Comparison of ENCODE assay signal across 8 cellular contexts in the genomic region with DNA sequence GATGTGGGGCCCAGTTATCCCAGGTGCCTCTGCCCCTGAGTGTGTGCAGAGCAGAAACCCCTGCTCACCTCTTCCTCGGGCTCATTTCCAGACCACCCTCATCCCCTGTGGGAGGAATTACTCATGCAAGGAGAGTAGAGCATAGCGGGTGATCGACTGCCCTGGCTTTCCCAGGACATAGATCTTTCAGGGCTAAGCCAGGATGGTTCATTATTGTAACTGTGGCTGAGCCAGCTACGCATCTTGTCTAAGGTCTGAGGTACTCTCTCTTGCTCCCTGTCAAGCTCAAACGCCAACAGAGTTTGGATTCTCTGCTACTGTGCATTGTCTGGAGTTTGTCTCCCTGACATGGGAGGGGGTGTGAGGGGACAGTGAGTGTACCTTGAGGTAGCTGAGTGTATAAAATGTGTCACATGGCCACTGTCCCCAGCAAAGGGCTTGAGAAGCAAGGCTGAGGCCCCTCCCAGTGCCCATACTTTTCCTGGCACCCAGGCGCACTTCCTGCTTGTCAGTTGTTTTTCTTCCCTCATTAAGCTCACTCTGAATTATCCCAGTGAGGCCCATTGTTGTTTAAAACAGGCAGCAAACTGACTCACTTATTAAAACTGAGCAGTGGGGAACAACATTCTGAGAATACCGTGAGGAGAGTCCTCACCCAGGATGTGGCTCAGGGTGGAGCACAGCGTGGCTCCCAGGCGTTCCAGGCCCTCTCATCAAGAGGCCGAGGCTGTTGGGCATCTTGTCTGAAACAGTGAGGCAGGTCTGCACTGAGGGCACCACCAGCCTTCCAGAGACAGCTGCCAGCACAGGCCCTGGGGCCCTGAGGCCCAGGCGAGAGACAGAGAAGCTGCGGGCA.
A peak's percentile ranks its signal among the peaks of the same experiment; 100 is the strongest.
DNase-seq lines count a peak whose midpoint lies in the region; ATAC-seq and TF ChIP-seq lines count a peak whose summit lies in the region.
"Had no signal": no experiment of that assay in that cellular context is flagged by ENCODE, and none has a peak within 500 bp of the region (broad histone marks: within the 10 kb centered on the region; RNA-seq: fewer than 3 reads in every experiment).

No MANE protein-coding gene starts in this region.

- no peaks in the 10 kb centered on the region for H3K36me3 Mint-ChIP-seq in naive thymus-derived CD8-positive, alpha-beta T cell

- H3K36me3 ChIP-seq in SK-N-MC (ENCODE audit: insufficient read depth, low read length) (no peaks in the 10 kb centered on the region), smooth muscle cell (ENCODE audit: low read depth) (no peaks in the 10 kb centered on the region), tibial nerve (no peaks in the 10 kb centered on the region)

- ATAC-seq in naive thymus-derived CD8-positive, alpha-beta T cell = no peak
- ATAC-seq in GM18502 (IDR thresholded peaks at IDR 0.05; ENCODE audit: poor library complexity, unreplicated experiment) = no peak

- 22% methylated on average over 12 of the region's 12 CpGs for WGBS in smooth muscle cell (ENCODE audit: low lambda C conversion rate)
- 56 to 57% methylated on average over 10 to 12 of the region's 12 CpGs for WGBS in tibial nerve, 2 donors

- H3K27me3 ChIP-seq in HL-60 (ENCODE audit: insufficient read depth, poor library complexity, severe bottlenecking) = no peaks in the 10 kb centered on the region
- no peaks in the 10 kb centered on the region for H3K27me3 ChIP-seq in smooth muscle cell (ENCODE audit: low read depth)
- no peaks in the 10 kb centered on the region for H3K27me3 ChIP-seq in tibial nerve

- no peak overlapping the region for H3K4me3 Mint-ChIP-seq in naive thymus-derived CD8-positive, alpha-beta T cell
- H3K4me3 Mint-ChIP-seq: activated naive CD4-positive, alpha-beta T cell treated with anti-CD3 and anti-CD28 coated beads for 36 hours had no signal

- peak overlapping the region; percentile 31 for H2AFZ ChIP-seq in smooth muscle cell (ENCODE audit: low read depth)

- H4K20me1 ChIP-seq in smooth muscle cell (ENCODE audit: low read depth) = no peaks in the 10 kb centered on the region

- POLR2A ChIA-PET in naive thymus-derived CD8-positive, alpha-beta T cell (lab: Charles Lee) = no interaction called here

- no peak for TF ChIP-seq POLR2A in tibial nerve (IDR thresholded peaks at IDR 0.05)

- DNase-seq in HL-60 (ENCODE audit: low read depth in 1 of 2, low spot score in 1 of 2) (peak; percentile 16 to 49), SK-N-MC (ENCODE audit: low read depth, low spot score) (no peak), fibroblast of the aortic adventitia (ENCODE audit: low read depth) (peak; percentile 81), smooth muscle cell (lab: John Stamatoyannopoulos, UW; ENCODE audit: unreplicated experiment) (no peak), tibial nerve (ENCODE audit: low spot score in 2 of 2) (no peak)
- DNase-seq in naive thymus-derived CD8-positive, alpha-beta T cell = no peak
- DNase-seq: activated naive CD4-positive, alpha-beta T cell treated with anti-CD3 and anti-CD28 coated beads for 36 hours had no signal

- peak overlapping the region; percentile 7 for H3K9ac ChIP-seq in SK-N-MC (ENCODE audit: insufficient read length)
- peak overlapping the region; percentile 58 for H3K9ac ChIP-seq in smooth muscle cell (ENCODE audit: low read depth)

- H3K4me1 ChIP-seq in smooth muscle cell (ENCODE audit: low read depth) = peaks cover 14% of the 10 kb centered on the region
- H3K4me1 ChIP-seq in tibial nerve = peaks cover 0 to 66% (median 28%) of the 10 kb centered on the region in 4 donors

- no peak for TF ChIP-seq CTCF in HL-60 (IDR thresholded peaks at IDR 0.05; ENCODE audit: insufficient read depth, low read length)
- TF ChIP-seq CTCF in fibroblast of the aortic adventitia (IDR thresholded peaks at IDR 0.05; ENCODE audit: insufficient read depth, low read length) = no peak
- no peak for TF ChIP-seq CTCF in smooth muscle cell (IDR thresholded peaks at IDR 0.05; ENCODE audit: borderline replicate concordance, insufficient read depth, poor library complexity, severe bottlenecking)
- no peak for TF ChIP-seq CTCF in tibial nerve (IDR thresholded peaks at IDR 0.05)

- no peak overlapping the region for H3K27ac Mint-ChIP-seq in naive thymus-derived CD8-positive, alpha-beta T cell
- H3K27ac Mint-ChIP-seq: activated naive CD4-positive, alpha-beta T cell treated with anti-CD3 and anti-CD28 coated beads for 36 hours had no signal

- peaks cover 16% of the 10 kb centered on the region for H3F3A ChIP-seq in smooth muscle cell (ENCODE audit: low read depth)

- H3K4me1 Mint-ChIP-seq in naive thymus-derived CD8-positive, alpha-beta T cell = peaks cover 0 to 2% (median under 1%) of the 10 kb centered on the region in 4 donors

- peak overlapping the region; percentile 93 for H3K27ac ChIP-seq in HL-60 (replicated peaks)
- peak overlapping the region; percentile 21; the same call in 1 of the 2 replicates for H3K27ac ChIP-seq in SK-N-MC
- H3K27ac ChIP-seq in smooth muscle cell (ENCODE audit: low read depth) = peak overlapping the region; percentile 90
- peak overlapping the region in 2 of 4 donors; percentile 72 to 86 for H3K27ac ChIP-seq in tibial nerve

- no peak for TF ChIP-seq EP300 in tibial nerve (IDR thresholded peaks at IDR 0.05)

- H3K4me2 ChIP-seq in smooth muscle cell = peak overlapping the region; percentile 73

- H3K9me3 ChIP-seq in SK-N-MC (ENCODE audit: low read depth, low read length) = no peaks in the 10 kb centered on the region
- no peaks in the 10 kb centered on the region for H3K9me3 ChIP-seq in smooth muscle cell (replicated peaks; ENCODE audit: low read depth)
- H3K9me3 ChIP-seq in tibial nerve = no peaks in the 10 kb centered on the region

- H3K27me3 Mint-ChIP-seq in naive thymus-derived CD8-positive, alpha-beta T cell = peaks cover 0 to 14% (median 6%) of the 10 kb centered on the region in 5 donors

- no peaks in the 10 kb centered on the region for H3K79me2 ChIP-seq in smooth muscle cell (ENCODE audit: low read depth)

- no peak overlapping the region for H3K4me3 ChIP-seq in HL-60 (replicated peaks; ENCODE audit: insufficient read depth, low read length)
- H3K4me3 ChIP-seq in SK-N-MC = no peak overlapping the region
- peak overlapping the region; percentile 5 for H3K4me3 ChIP-seq in fibroblast of the aortic adventitia (ENCODE audit: low read depth, low read length)
- no peak overlapping the region for H3K4me3 ChIP-seq in smooth muscle cell
- H3K4me3 ChIP-seq in tibial nerve = no peak overlapping the region

- no peaks in the 10 kb centered on the region for H3K9me3 Mint-ChIP-seq in naive thymus-derived CD8-positive, alpha-beta T cell
- H3K9me3 Mint-ChIP-seq: activated naive CD4-positive, alpha-beta T cell treated with anti-CD3 and anti-CD28 coated beads for 36 hours had no signal

Comparison
In these comparisons a context has a peak if more than half of its experiments do, and no peak if none do; other contexts are left out.
1. DNase-seq: peak in HL-60 (2 of 2) and fibroblast of the aortic adventitia (single experiment); none in SK-N-MC (single experiment), smooth muscle cell (single experiment), naive thymus-derived CD8-positive, alpha-beta T cell (0 of 10) and tibial nerve (0 of 2).